ENCODE assay signal across 10 cellular contexts in genomic region chr7:76037310-76037709, GRCh38. TPM values are rescaled to one million over a fixed set of nuclear protein-coding genes. Genes with fewer than 3 reads are reported as not detected.
A peak's percentile ranks its signal among the peaks of the same experiment; 100 is the strongest.
DNase-seq lines count a peak whose midpoint lies in the region; ATAC-seq and TF ChIP-seq lines count a peak whose summit lies in the region.
"Had no signal": no experiment of that assay in that cellular context is flagged by ENCODE, and none has a peak within 500 bp of the region (broad histone marks: within the 10 kb centered on the region; RNA-seq: fewer than 3 reads in every experiment).

No MANE protein-coding gene starts in this region.

- ATAC-seq in omental fat pad (ENCODE audit: low FRiP score): peak; percentile 46

- DNase-seq in AG20443 (ENCODE audit: low spot score) (peak; percentile 91), MG63 (peak; percentile 86), fibroblast of mammary gland (ENCODE audit: low read depth) (peak; percentile 97), omental fat pad (ENCODE audit: low spot score) (no peak), NCI-H510A treated with DMSO at 0.1 percent for 48 hours (lab: John Stamatoyannopoulos, UW) (no peak), NCI-H345 treated with DMSO at 0.1 percent for 48 hours (lab: John Stamatoyannopoulos, UW; ENCODE audit: unreplicated experiment) (no peak), SIG-M5 treated with dmso at 0.1 percent for 504 hours (lab: John Stamatoyannopoulos, UW; ENCODE audit: unreplicated experiment) (no peak)
- no peak for DNase-seq in effector CD8-positive, alpha-beta T cell (lab: John Stamatoyannopoulos, UW)
- DNase-seq: activated gamma-delta T cell had no signal

- no peaks in the 10 kb centered on the region for H3K27me3 ChIP-seq in MG63
- H3K27me3 ChIP-seq: cardiac muscle cell had no signal

- no peaks in the 10 kb centered on the region for H3K9me3 ChIP-seq in MG63

- no peak overlapping the region for H3K4me3 ChIP-seq in MG63
- no peak overlapping the region for H3K4me3 ChIP-seq in fibroblast of mammary gland (ENCODE audit: control insufficient read depth, low read depth, low read length)
- H3K4me3 ChIP-seq: cardiac muscle cell had no signal

- H3K36me3 ChIP-seq in MG63: no peaks in the 10 kb centered on the region
- H3K36me3 ChIP-seq: cardiac muscle cell had no signal

- no peak for TF ChIP-seq CTCF in fibroblast of mammary gland (conservative IDR thresholded peaks at IDR 0.05; ENCODE audit: control insufficient read depth, insufficient read depth, low read depth, low read length)
- no peak for TF ChIP-seq CTCF in omental fat pad (IDR thresholded peaks at IDR 0.05)

RNA-seq across cellular contexts. Expression of gene STYXL1, which starts 10.5 kb away (rescaled TPM):
- total RNA-seq in MG63 (2014; rRNA removed; shearing (Covaris generic); ENCODE audit: low replicate concordance): 47.9 and 50.2 TPM in 2 replicates
- 10 to 100 TPM; 13.6 to 20.0 (median 19.4) TPM for total RNA-seq in omental fat pad

RNA-seq across cellular contexts. Expression of gene MDH2, which starts 10.6 kb away (rescaled TPM):
- 97.8 and 140 TPM in 2 replicates for total RNA-seq in MG63 (2014; rRNA removed; shearing (Covaris generic); ENCODE audit: low replicate concordance)
- total RNA-seq in omental fat pad: 10 to 100 TPM; 58.7 to 77.2 (median 67.5) TPM

RNA-seq across cellular contexts. Expression of gene TMEM120A, which starts 42.9 kb away (rescaled TPM):
- total RNA-seq in MG63 (2014; rRNA removed; shearing (Covaris generic); ENCODE audit: low replicate concordance): 12.4 and 23.8 TPM in 2 replicates
- total RNA-seq in omental fat pad: 100 to 1,000 TPM in 1 of 4 donors, 10 to 100 TPM in 3; 34.9 to 104 (median 51.5) TPM

Comparison
In these comparisons a context has a peak if more than half of its experiments do, and no peak if none do; other contexts are left out.
1. DNase-seq: peak in AG20443 (single experiment), MG63 (single experiment) and fibroblast of mammary gland (single experiment); none in omental fat pad (single experiment), NCI-H510A treated with DMSO at 0.1 percent for 48 hours (single experiment), effector CD8-positive, alpha-beta T cell (single experiment), NCI-H345 treated with DMSO at 0.1 percent for 48 hours (single experiment) and SIG-M5 treated with dmso at 0.1 percent for 504 hours (single experiment).